1 cellular context compared by ENCODE assay signal in the genomic region with DNA sequence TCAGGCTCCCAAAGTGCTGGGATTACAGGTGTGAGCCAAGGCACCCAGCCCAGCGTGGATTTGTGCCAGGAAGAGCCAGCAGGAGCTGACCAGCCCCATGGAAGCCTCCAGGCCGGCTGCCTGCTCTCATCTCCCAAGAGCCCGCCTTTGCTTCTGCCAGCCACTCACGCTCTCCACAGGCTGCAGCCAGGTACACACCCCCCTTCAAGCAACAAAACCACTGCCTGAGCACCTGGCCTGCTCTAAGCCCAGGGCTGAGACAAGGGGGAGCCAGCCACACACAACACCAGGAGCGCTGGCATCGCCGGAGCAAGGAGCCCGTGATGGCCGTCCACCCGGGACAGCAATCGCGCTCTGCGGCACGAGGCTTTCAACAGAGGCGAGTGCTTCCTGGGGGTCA.
TF ChIP-seq lines count a peak whose summit lies in the region.

No MANE protein-coding gene starts in this region.

TF ChIP-seq in HepG2, 621 proteins besides CTCF, POLR2A, EP300 and RAD21:
- TF ChIP-seq GTF3A (CRISPR knock-in tag; conservative IDR thresholded peaks at IDR 0.05) (no peak), ZNF678 (CRISPR knock-in tag; IDR thresholded peaks at IDR 0.05) (no peak), ZFAT (CRISPR knock-in tag; conservative IDR thresholded peaks at IDR 0.05) (no peak)
- TF ChIP-seq, protein P1, sequence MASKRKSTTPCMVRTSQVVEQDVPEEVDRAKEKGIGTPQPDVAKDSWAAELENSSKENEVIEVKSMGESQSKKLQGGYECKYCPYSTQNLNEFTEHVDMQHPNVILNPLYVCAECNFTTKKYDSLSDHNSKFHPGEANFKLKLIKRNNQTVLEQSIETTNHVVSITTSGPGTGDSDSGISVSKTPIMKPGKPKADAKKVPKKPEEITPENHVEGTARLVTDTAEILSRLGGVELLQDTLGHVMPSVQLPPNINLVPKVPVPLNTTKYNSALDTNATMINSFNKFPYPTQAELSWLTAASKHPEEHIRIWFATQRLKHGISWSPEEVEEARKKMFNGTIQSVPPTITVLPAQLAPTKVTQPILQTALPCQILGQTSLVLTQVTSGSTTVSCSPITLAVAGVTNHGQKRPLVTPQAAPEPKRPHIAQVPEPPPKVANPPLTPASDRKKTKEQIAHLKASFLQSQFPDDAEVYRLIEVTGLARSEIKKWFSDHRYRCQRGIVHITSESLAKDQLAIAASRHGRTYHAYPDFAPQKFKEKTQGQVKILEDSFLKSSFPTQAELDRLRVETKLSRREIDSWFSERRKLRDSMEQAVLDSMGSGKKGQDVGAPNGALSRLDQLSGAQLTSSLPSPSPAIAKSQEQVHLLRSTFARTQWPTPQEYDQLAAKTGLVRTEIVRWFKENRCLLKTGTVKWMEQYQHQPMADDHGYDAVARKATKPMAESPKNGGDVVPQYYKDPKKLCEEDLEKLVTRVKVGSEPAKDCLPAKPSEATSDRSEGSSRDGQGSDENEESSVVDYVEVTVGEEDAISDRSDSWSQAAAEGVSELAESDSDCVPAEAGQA (IDR thresholded peaks at IDR 0.05; ENCODE audit: low read depth), result no peak
- TF ChIP-seq, protein P1 (CRISPR knock-in tag; IDR thresholded peaks at IDR 0.05; ENCODE audit: borderline replicate concordance), result no peak
